In genomic region chr3:194140520-194141414, GRCh38 we compare ENCODE assay signal across 1 cellular context.
TF ChIP-seq lines count a peak whose summit lies in the region.

No MANE protein-coding gene starts in this region.

TF ChIP-seq in K562, 482 proteins besides CTCF, POLR2A, EP300 and RAD21 (continued from another document and continues in another):
- no peak for TF ChIP-seq ZBTB2 (IDR thresholded peaks at IDR 0.05)
- peak; percentile 67 for TF ChIP-seq ARID1B (IDR thresholded peaks at IDR 0.05)
- TF ChIP-seq SAFB2 (IDR thresholded peaks at IDR 0.05; ENCODE audit: borderline replicate concordance, low read depth, low read length, severe bottlenecking): no peak
- no peak for TF ChIP-seq ZNF280A (IDR thresholded peaks at IDR 0.05; ENCODE audit: low read depth, partially characterized antibody)
- TF ChIP-seq DACH1 (IDR thresholded peaks at IDR 0.05; ENCODE audit: partially characterized antibody): no peak
- TF ChIP-seq NFYB (IDR thresholded peaks at IDR 0.05; ENCODE audit: extremely low read depth, insufficient read length): no peak
- TF ChIP-seq YY1 (IDR thresholded peaks at IDR 0.05; ENCODE audit: borderline replicate concordance in 1 of 3, control insufficient read depth in 1 of 3, extremely low read depth in 1 of 3, insufficient read depth in 3 of 3, insufficient read length in 1 of 3, insufficient replicate concordance in 2 of 3, low read depth in 1 of 3, low read length in 2 of 3): peak in 2 of 3 experiments; percentile 77 to 83
- TF ChIP-seq TSC22D4 (tag; IDR thresholded peaks at IDR 0.05): no peak
- TF ChIP-seq NUFIP1 (IDR thresholded peaks at IDR 0.05; ENCODE audit: partially characterized antibody): no peak
- TF ChIP-seq PHF20 (IDR thresholded peaks at IDR 0.05; ENCODE audit: partially characterized antibody): no peak
- TF ChIP-seq ZNF282 (CRISPR knock-in tag; IDR thresholded peaks at IDR 0.05): no peak
- no peak for TF ChIP-seq RBM34 (IDR thresholded peaks at IDR 0.05; ENCODE audit: borderline replicate concordance, insufficient read depth, low read length)
- TF ChIP-seq E2F6 (IDR thresholded peaks at IDR 0.05; ENCODE audit: borderline replicate concordance in 1 of 2, extremely low read depth in 1 of 2, insufficient read depth in 1 of 2, insufficient read length in 1 of 2, low read depth in 1 of 2, low read length in 1 of 2, poor library complexity in 1 of 2, severe bottlenecking in 1 of 2): peak; percentile 77 to 94
- TF ChIP-seq CHD1 (IDR thresholded peaks at IDR 0.05; ENCODE audit: low read length): peak; percentile 72
- TF ChIP-seq NFATC3 (IDR thresholded peaks at IDR 0.05): no peak
- no peak for TF ChIP-seq ID3 (CRISPR knock-in tag; IDR thresholded peaks at IDR 0.05)
- TF ChIP-seq ID3 (tag; IDR thresholded peaks at IDR 0.05): no peak
- no peak for TF ChIP-seq ZNF41 (CRISPR knock-in tag; conservative IDR thresholded peaks at IDR 0.05)
- TF ChIP-seq GABPB2 (CRISPR knock-in tag; conservative IDR thresholded peaks at IDR 0.05): no peak
- peak; percentile 80; the same call in 1 of the 2 replicates for TF ChIP-seq NFRKB (IDR thresholded peaks at IDR 0.05; ENCODE audit: low read depth)
- peak; percentile 92 for TF ChIP-seq POLR2G (IDR thresholded peaks at IDR 0.05; ENCODE audit: low read depth, low read length)
- TF ChIP-seq ZNF740 (CRISPR knock-in tag; IDR thresholded peaks at IDR 0.05): peak; percentile 74
- TF ChIP-seq ZNF740 (tag; IDR thresholded peaks at IDR 0.05): peak in 1 of 2 experiments; percentile 49; a peak in 1 of 4 replicates
- no peak for TF ChIP-seq ADNP (tag; IDR thresholded peaks at IDR 0.05)
- peak; percentile 51; the same call in 1 of the 2 replicates for TF ChIP-seq THAP7 (CRISPR knock-in tag; IDR thresholded peaks at IDR 0.05)
- no peak for TF ChIP-seq MBD1 (CRISPR knock-in tag; IDR thresholded peaks at IDR 0.05)
- peak; percentile 44; the same call in 1 of the 2 replicates for TF ChIP-seq BCOR (IDR thresholded peaks at IDR 0.05)
- TF ChIP-seq RBM39 (optimal IDR thresholded peaks at IDR 0.05; ENCODE audit: low read depth, low read length): no peak
- TF ChIP-seq REST (CRISPR knock-in tag; IDR thresholded peaks at IDR 0.05; ENCODE audit: low read depth): peak; percentile 62; the same call in 1 of the 2 replicates
- TF ChIP-seq KAT8 (IDR thresholded peaks at IDR 0.05; ENCODE audit: low read depth): no peak
- no peak for TF ChIP-seq XRCC4 (IDR thresholded peaks at IDR 0.05; ENCODE audit: extremely low read depth, insufficient read depth, insufficient read length)
- TF ChIP-seq TEAD1 (CRISPR knock-in tag; IDR thresholded peaks at IDR 0.05): 0 out of 4 replicates have a peak, but pooled peaks of 1 of the 2 experiments have one; percentile 51
- 0 out of 2 replicates have a peak, but pooled peaks have one; percentile 14 for TF ChIP-seq GMEB1 (CRISPR knock-in tag; IDR thresholded peaks at IDR 0.05)
- TF ChIP-seq TFAM (CRISPR knock-in tag; conservative IDR thresholded peaks at IDR 0.05): no peak
- TF ChIP-seq ZNF512 (tag; IDR thresholded peaks at IDR 0.05): no peak
- TF ChIP-seq RCOR1 (IDR thresholded peaks at IDR 0.05; ENCODE audit: borderline replicate concordance in 1 of 2, low read depth in 2 of 2, low read length in 2 of 2): peak in 1 of 2 experiments; percentile 22; a peak in 1 of 4 replicates
- no peak for TF ChIP-seq ZSCAN32 (CRISPR knock-in tag; IDR thresholded peaks at IDR 0.05)
- TF ChIP-seq ZC3H11A (IDR thresholded peaks at IDR 0.05; ENCODE audit: low read depth, low read length): no peak
- no peak for TF ChIP-seq GTF3C2 (IDR thresholded peaks at IDR 0.05; ENCODE audit: borderline replicate concordance, extremely low read depth, insufficient read length)
- 0 out of 2 replicates have a peak, but pooled peaks have one; percentile 45 for TF ChIP-seq KLF6 (CRISPR knock-in tag; IDR thresholded peaks at IDR 0.05; ENCODE audit: borderline replicate concordance)
- no peak for TF ChIP-seq MTF1 (CRISPR knock-in tag; IDR thresholded peaks at IDR 0.05; ENCODE audit: borderline replicate concordance)
